ENCODE assay signal across 10 cellular contexts in the genomic region with DNA sequence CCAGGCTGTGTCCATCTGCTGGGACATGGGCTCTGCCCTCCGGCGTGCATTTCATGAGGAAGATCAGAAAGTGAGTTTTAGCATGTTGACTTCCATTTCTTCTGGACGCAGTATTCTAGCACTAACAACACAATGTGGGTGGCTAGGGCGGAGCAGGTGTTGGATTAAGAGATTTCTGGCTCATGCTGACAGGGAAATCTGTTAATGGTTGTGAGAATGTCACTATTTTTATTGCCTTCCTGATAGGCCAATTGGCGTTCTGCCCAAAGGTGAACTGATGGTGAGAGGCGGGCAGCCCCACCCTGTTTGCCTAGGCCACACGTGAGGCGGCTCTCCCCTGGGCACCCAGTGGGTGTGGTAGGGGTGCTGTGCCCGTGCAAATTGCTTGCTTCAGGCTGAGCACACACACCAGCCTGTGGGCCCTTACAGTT. TPM values are rescaled to one million over a fixed set of nuclear protein-coding genes. Genes with fewer than 3 reads are reported as not detected.
DNase-seq lines count a peak whose midpoint lies in the region; ATAC-seq and TF ChIP-seq lines count a peak whose summit lies in the region.
"Had no signal": no experiment of that assay in that cellular context is flagged by ENCODE, and none has a peak within 500 bp of the region (broad histone marks: within the 10 kb centered on the region; RNA-seq: fewer than 3 reads in every experiment).

No MANE protein-coding gene starts in this region.

- no peaks in the 10 kb centered on the region for H3K9me3 Mint-ChIP-seq in activated CD8-positive, alpha-beta T cell treated with anti-CD3 and anti-CD28 coated beads, Interleukin-2, amount 10 ng/mL, durations not matched to agents 7 days and 5 days (ENCODE audit: insufficient read depth)
- no peaks in the 10 kb centered on the region for H3K9me3 Mint-ChIP-seq in nephron

- no peak for ATAC-seq in activated CD8-positive, alpha-beta T cell treated with anti-CD3 and anti-CD28 coated beads, Interleukin-2, amount 10 ng/mL, durations not matched to agents 7 days and 5 days
- no peak for ATAC-seq in HG02642 (IDR thresholded peaks at IDR 0.05; ENCODE audit: poor library complexity, unreplicated experiment)
- ATAC-seq: K562, SK-N-SH treated with all-trans-retinoic acid at 6 μM for 48 hours had no signal

- no peak overlapping the region for H3K4me3 Mint-ChIP-seq in activated CD8-positive, alpha-beta T cell treated with anti-CD3 and anti-CD28 coated beads, Interleukin-2, amount 10 ng/mL, durations not matched to agents 7 days and 5 days
- peak overlapping the region in 1 of 3 experiments; percentile 7 for H3K4me3 Mint-ChIP-seq in nephron

- no peaks in the 10 kb centered on the region for H3K9me3 ChIP-seq in adrenal gland (replicated peaks in 1 of 3)

- H3K4me1 Mint-ChIP-seq in activated CD8-positive, alpha-beta T cell treated with anti-CD3 and anti-CD28 coated beads, Interleukin-2, amount 10 ng/mL, durations not matched to agents 7 days and 5 days (ENCODE audit: low read depth), result peaks cover 70% of the 10 kb centered on the region
- H3K4me1 Mint-ChIP-seq in nephron, result peaks cover 55% of the 10 kb centered on the region

- H3K27ac ChIP-seq in adrenal gland, result no peak overlapping the region

- no peaks in the 10 kb centered on the region for H3K27me3 Mint-ChIP-seq in activated CD8-positive, alpha-beta T cell treated with anti-CD3 and anti-CD28 coated beads, Interleukin-2, amount 10 ng/mL, durations not matched to agents 7 days and 5 days (ENCODE audit: low read depth)
- no peaks in the 10 kb centered on the region for H3K27me3 Mint-ChIP-seq in nephron (ENCODE audit: low read depth)

- TF ChIP-seq POLR2A in adrenal gland (IDR thresholded peaks at IDR 0.05), result no peak

- DNase-seq in DMS79 (lab: John Stamatoyannopoulos, UW) (peak; percentile 10), NCI-H146 treated with DMSO at 0.1 percent for 48 hours (lab: John Stamatoyannopoulos, UW; ENCODE audit: unreplicated experiment) (peak; percentile 76), ecto neural progenitor cell (ENCODE audit: low spot score) (no peak), adrenal gland (no peak)
- no peak for DNase-seq in activated CD8-positive, alpha-beta T cell treated with anti-CD3 and anti-CD28 coated beads, Interleukin-2, amount 10 ng/mL, durations not matched to agents 7 days and 5 days
- DNase-seq: stimulated activated CD4-positive, alpha-beta T cell treated with anti-CD3 and anti-CD28 coated beads, Interleukin-2, amount 100 ng/mL, for 24 hours had no signal

- peaks cover 0 to 27% of the 10 kb centered on the region in 2 donors for H3K4me1 ChIP-seq in adrenal gland (replicated peaks in 1 of 2)

- POLR2A ChIA-PET in activated CD8-positive, alpha-beta T cell treated with anti-CD3 and anti-CD28 coated beads, Interleukin-2, amount 10 ng/mL, durations not matched to agents 7 days and 5 days (lab: Charles Lee), result no interaction called here

- intact Hi-C loops in adrenal gland (cut with DNase I), result no loop called here

- TF ChIP-seq CTCF in nephron (IDR thresholded peaks at IDR 0.05; ENCODE audit: unreplicated experiment in 3 of 3) (no peak), adrenal gland (IDR thresholded peaks at IDR 0.05) (no peak)

- H3K27me3 ChIP-seq in adrenal gland, result no peaks in the 10 kb centered on the region

- H3K36me3 Mint-ChIP-seq in activated CD8-positive, alpha-beta T cell treated with anti-CD3 and anti-CD28 coated beads, Interleukin-2, amount 10 ng/mL, durations not matched to agents 7 days and 5 days (ENCODE audit: low read depth), result peaks cover 29% of the 10 kb centered on the region
- H3K36me3 Mint-ChIP-seq in nephron (ENCODE audit: low read depth), result peaks cover 17% of the 10 kb centered on the region

- H3K4me3 ChIP-seq in adrenal gland, result no peak overlapping the region
- H3K4me3 ChIP-seq: K562 had no signal

- H3K36me3 ChIP-seq in adrenal gland (replicated peaks in 1 of 2), result peaks cover 0 to 16% of the 10 kb centered on the region in 2 donors

- 77 to 88% (median 83%) methylated on average over 9 of the region's 9 CpGs for WGBS in adrenal gland, 4 donors

- H3K27ac Mint-ChIP-seq in activated CD8-positive, alpha-beta T cell treated with anti-CD3 and anti-CD28 coated beads, Interleukin-2, amount 10 ng/mL, durations not matched to agents 7 days and 5 days, result peak overlapping the region; percentile 64
- peak overlapping the region in 2 of 3 experiments; percentile 22 to 70 for H3K27ac Mint-ChIP-seq in nephron

- CTCF ChIA-PET in activated CD8-positive, alpha-beta T cell treated with anti-CD3 and anti-CD28 coated beads, Interleukin-2, amount 10 ng/mL, durations not matched to agents 7 days and 5 days (lab: Charles Lee), result no interaction called here

RNA-seq across cellular contexts. Expression of gene PGS1, which starts 30.8 kb away (rescaled TPM):
- total RNA-seq in activated CD8-positive, alpha-beta T cell treated with anti-CD3 and anti-CD28 coated beads, Interleukin-2, amount 10 ng/mL, durations not matched to agents 7 days and 5 days, result 10 to 100 TPM; 46.5 to 51.0 TPM
- total RNA-seq in adrenal gland, result 10 to 100 TPM; 27.9 to 64.5 (median 34.9) TPM
- polyA plus RNA-seq in adrenal gland, result 10 to 100 TPM; 11.9 to 26.9 (median 21.9) TPM

RNA-seq across cellular contexts. Expression of gene SOCS3, which starts 49.3 kb away (rescaled TPM):
- 1 to 10 TPM; 9.1 TPM for total RNA-seq in activated CD8-positive, alpha-beta T cell treated with anti-CD3 and anti-CD28 coated beads, Interleukin-2, amount 10 ng/mL, durations not matched to agents 7 days and 5 days
- total RNA-seq in adrenal gland, result 100 to 1,000 TPM in 3 of 8 donors, 10 to 100 TPM in 3, 1 to 10 TPM in 2; 5.3 to 114 (median 60.3) TPM
- 10 to 100 TPM in 2 of 3 donors, 1 to 10 TPM in 1; 4.8 to 96.5 (median 15.4) TPM for polyA plus RNA-seq in adrenal gland

Comparison
In these comparisons a context has a peak if more than half of its experiments do, and no peak if none do; other contexts are left out.
1. DNase-seq: peak in DMS79 (single experiment) and NCI-H146 treated with DMSO at 0.1 percent for 48 hours (single experiment); none in activated CD8-positive, alpha-beta T cell treated with anti-CD3 and anti-CD28 coated beads, Interleukin-2, amount 10 ng/mL, durations not matched to agents 7 days and 5 days (single experiment), ecto neural progenitor cell (single experiment) and adrenal gland (0 of 7).